Comparison of ENCODE assay signal across 8 cellular contexts in the genomic region with DNA sequence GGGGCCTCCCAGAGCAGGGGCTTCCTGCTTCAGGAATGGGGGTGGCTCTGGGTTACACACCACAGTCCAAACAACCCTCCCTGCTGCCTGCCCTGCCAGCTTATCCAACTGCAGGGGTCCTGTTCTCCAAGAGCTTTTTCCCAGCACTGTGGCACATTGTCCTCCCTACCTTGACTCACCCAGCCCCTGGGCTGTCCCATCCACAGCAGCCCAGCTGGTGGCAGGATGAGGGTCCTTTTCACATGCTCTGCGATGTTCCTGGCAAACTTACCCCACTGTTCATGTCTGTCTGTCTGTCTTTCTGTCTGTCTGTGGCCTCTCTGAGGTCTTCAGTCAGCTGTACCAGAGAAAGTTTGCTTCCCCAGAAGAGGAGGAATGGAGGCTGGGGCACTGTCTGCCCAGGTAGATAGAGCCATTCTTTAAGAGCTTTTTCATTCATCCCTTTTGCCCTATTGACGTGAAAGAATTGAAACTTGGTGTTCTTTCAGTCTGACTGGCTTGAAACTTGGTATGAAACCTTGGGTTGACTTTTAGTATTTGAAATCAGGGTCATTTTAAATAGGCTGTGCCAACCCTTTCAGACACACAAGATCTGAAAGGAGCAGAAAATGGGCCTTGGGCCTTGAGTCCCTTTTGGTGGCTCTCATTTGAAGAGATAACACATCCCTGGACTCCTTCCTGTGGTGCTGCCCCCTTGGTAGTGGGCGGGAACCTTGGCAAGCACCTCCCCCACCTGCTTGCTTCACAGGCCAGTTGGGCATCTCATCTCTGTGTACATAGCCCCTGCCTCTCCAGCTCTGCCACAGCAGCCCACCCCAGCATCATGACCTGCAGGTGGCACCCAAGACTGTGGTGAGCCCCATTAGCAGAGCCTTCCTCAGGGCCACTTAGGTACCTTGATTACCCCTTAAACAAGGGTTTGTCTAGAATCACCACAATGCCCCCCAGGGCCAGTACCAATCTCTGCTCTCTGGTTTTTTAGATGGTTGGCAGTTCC.
DNase-seq lines count a peak whose midpoint lies in the region; ATAC-seq and TF ChIP-seq lines count a peak whose summit lies in the region.

No MANE protein-coding gene starts in this region.

- H3K36me3 ChIP-seq in psoas muscle (ENCODE audit: insufficient read depth in 1 of 2, low read depth in 1 of 2) = peaks cover 0 to 23% of the 10 kb centered on the region in 2 donors

- H3K9me3 ChIP-seq in psoas muscle = no peaks in the 10 kb centered on the region

- H3K4me3 ChIP-seq in GM12875 (ENCODE audit: low read depth, low read length) (no peak overlapping the region), psoas muscle (no peak overlapping the region)

- ATAC-seq in psoas muscle = peak in 3 of 4 donors; percentile 44 to 60 (median 59)
- ATAC-seq in HG03457 (IDR thresholded peaks at IDR 0.05; ENCODE audit: unreplicated experiment) = no peak

- peak overlapping the region; percentile 24 for H3K27ac Mint-ChIP-seq in T-helper 1 cell treated with Interleukin-12 subunit alpha and Interleukin-12 subunit beta and Interleukin-4 antibody, amounts not matched to agents 30 μg/mL and 1 μg/mL, for 36 hours

- H3K27ac ChIP-seq in cingulate gyrus (ENCODE audit: low read depth, low read length) = peak overlapping the region; percentile 81
- H3K27ac ChIP-seq in psoas muscle = peak overlapping the region; percentile 9

- no peaks in the 10 kb centered on the region for H3K27me3 Mint-ChIP-seq in T-helper 1 cell treated with Interleukin-12 subunit alpha and Interleukin-12 subunit beta and Interleukin-4 antibody, amounts not matched to agents 30 μg/mL and 1 μg/mL, for 36 hours (ENCODE audit: low read depth)

- no peak for DNase-seq in psoas muscle
- no peak for DNase-seq in NCI-H345 (lab: John Stamatoyannopoulos, UW)
- no peak for DNase-seq in retina
- DNase-seq in DMS53 (lab: John Stamatoyannopoulos, UW) = no peak

- peaks cover under 1% of the 10 kb centered on the region for H3K9me3 Mint-ChIP-seq in T-helper 1 cell treated with Interleukin-12 subunit alpha and Interleukin-12 subunit beta and Interleukin-4 antibody, amounts not matched to agents 30 μg/mL and 1 μg/mL, for 36 hours

- no peaks in the 10 kb centered on the region for H3K4me1 ChIP-seq in psoas muscle

- no peak overlapping the region for H3K4me3 Mint-ChIP-seq in T-helper 1 cell treated with Interleukin-12 subunit alpha and Interleukin-12 subunit beta and Interleukin-4 antibody, amounts not matched to agents 30 μg/mL and 1 μg/mL, for 36 hours

- TF ChIP-seq CTCF in GM12875 (IDR thresholded peaks at IDR 0.05; ENCODE audit: borderline replicate concordance, insufficient read depth, low read depth, low read length) = peak; percentile 30; the same call in 1 of the 2 replicates
- peak; percentile 26 for TF ChIP-seq CTCF in psoas muscle (IDR thresholded peaks at IDR 0.05)

- H3K27me3 ChIP-seq in psoas muscle (ENCODE audit: insufficient read depth in 3 of 3, low read length in 2 of 3) = no peaks in the 10 kb centered on the region

- H3K4me1 Mint-ChIP-seq in T-helper 1 cell treated with Interleukin-12 subunit alpha and Interleukin-12 subunit beta and Interleukin-4 antibody, amounts not matched to agents 30 μg/mL and 1 μg/mL, for 36 hours (ENCODE audit: low read depth) = peaks cover 25% of the 10 kb centered on the region

- peaks cover 34% of the 10 kb centered on the region for H3K36me3 Mint-ChIP-seq in T-helper 1 cell treated with Interleukin-12 subunit alpha and Interleukin-12 subunit beta and Interleukin-4 antibody, amounts not matched to agents 30 μg/mL and 1 μg/mL, for 36 hours (ENCODE audit: low read depth)

- 88 to 96% (median 90%) methylated on average over 3 of the region's 3 CpGs for whole genome bisulfite sequencing in psoas muscle, 3 donors

- intact Hi-C loops in psoas muscle (cut with DNase I) = loop anchor here in 1 of 2 donors (2.0 to 10.0 kb wide), 3 partner anchors 46 to 138 kb away; a partner anchor contains a TSS
